In the genomic region with DNA sequence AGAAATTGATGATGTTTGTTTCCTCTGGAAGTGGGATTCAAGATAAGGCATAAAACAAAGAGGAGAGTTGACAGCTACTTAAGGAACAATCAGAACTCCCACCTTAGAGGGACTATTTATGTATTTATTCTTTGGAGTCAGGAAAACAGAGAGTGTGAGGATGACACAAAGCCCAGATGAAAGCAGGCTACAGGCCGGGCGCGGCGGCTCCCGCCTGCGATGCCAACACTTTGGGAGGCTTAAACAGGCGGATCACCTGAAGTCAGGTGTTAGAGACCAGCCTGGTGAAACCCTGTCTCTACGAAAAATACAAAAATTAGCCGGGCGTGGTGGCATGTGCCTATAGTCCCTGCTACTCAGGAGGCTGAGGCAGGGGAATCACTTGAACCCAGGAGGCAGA, we compare ENCODE assay signal across 38 cellular contexts.
"Had no signal": no experiment of that assay in that cellular context is flagged by ENCODE, and none has a peak within 500 bp of the region (broad histone marks: within the 10 kb centered on the region; RNA-seq: fewer than 3 reads in every experiment).

No MANE protein-coding gene starts in this region.

- ATAC-seq: activated naive CD4-positive, alpha-beta T cell treated with anti-CD3 and anti-CD28 coated beads, Interleukin-2, amount 50 U/mL, for 72 hours; activated naive CD8-positive, alpha-beta T cell treated with anti-CD3 and anti-CD28 coated beads, Interleukin-2, amount 50 U/mL, for 24 hours; activated T-cell treated with anti-CD3 and anti-CD28 coated beads, Interleukin-2, amount 50 U/mL, for 4 hours; activated T-cell treated with anti-CD3 and anti-CD28 coated beads, Interleukin-2, amount 50 U/mL, for 72 hours; activated T-helper 17 cell treated with anti-CD3 and anti-CD28 coated beads, Interleukin-2, amount 50 U/mL, for 72 hours; body of pancreas had no signal

- H3K9me3 Mint-ChIP-seq: activated naive CD4-positive, alpha-beta T cell treated with anti-CD3 and anti-CD28 coated beads for 36 hours; activated naive CD8-positive, alpha-beta T cell treated with anti-CD3 and anti-CD28 coated beads, Interleukin-2, amount 50 U/mL, for 24 hours; activated T-cell treated with anti-CD3 and anti-CD28 coated beads, Interleukin-2, amount 50 U/mL, for 24 hours; activated T-helper 1 cell treated with anti-CD3 and anti-CD28 coated beads, Interleukin-12 subunit alpha, Interleukin-12 subunit beta, Interleukin-2, Interleukin-4 antibody, amounts not matched to agents 30 ng/mL and 10 ng/mL and 1 ng/mL, durations not matched to agents 14 hours and 24 hours and 36 hours; activated T-helper 17 cell treated with anti-CD3 and anti-CD28 coated beads, Interleukin-2, amount 50 U/mL, for 72 hours; activated T-helper 2 cell treated with anti-CD3 and anti-CD28 coated beads, Interferon-gamma antibody, Interleukin-2, Interleukin-4, amounts not matched to agents 10 μg/mL and 5 μg/mL and 100 μg/mL, durations not matched to agents 14 hours and 24 hours and 36 hours; central memory CD8-positive, alpha-beta T cell had no signal

- H3K4me1 ChIP-seq: adrenal gland, ascending aorta, body of pancreas, breast epithelium had no signal

- H3K27me3 Mint-ChIP-seq: activated naive CD4-positive, alpha-beta T cell treated with anti-CD3 and anti-CD28 coated beads, Interleukin-2, amount 10 ng/mL, durations not matched to agents 7 days and 5 days; activated naive CD4-positive, alpha-beta T cell treated with anti-CD3 and anti-CD28 coated beads, Interleukin-2, amount 50 U/mL, for 24 hours; activated naive CD8-positive, alpha-beta T cell; activated naive CD8-positive, alpha-beta T cell treated with anti-CD3 and anti-CD28 coated beads for 36 hours; activated naive CD8-positive, alpha-beta T cell treated with anti-CD3 and anti-CD28 coated beads, Interleukin-2, amount 10 ng/mL, durations not matched to agents 7 days and 5 days; activated naive CD8-positive, alpha-beta T cell treated with anti-CD3 and anti-CD28 coated beads, Interleukin-2, amount 50 U/mL, for 24 hours; activated T-cell treated with anti-CD3 and anti-CD28 coated beads, Interleukin-2, amount 50 U/mL, for 24 hours; activated T-helper 17 cell treated with anti-CD3 and anti-CD28 coated beads, Interleukin-2, amount 50 U/mL, for 72 hours; brain; central memory CD8-positive, alpha-beta T cell had no signal

- H3K36me3 Mint-ChIP-seq: activated naive CD4-positive, alpha-beta T cell treated with anti-CD3 and anti-CD28 coated beads, Interleukin-2, amount 10 ng/mL, durations not matched to agents 7 days and 5 days; activated naive CD4-positive, alpha-beta T cell treated with anti-CD3 and anti-CD28 coated beads, Interleukin-2, amount 50 U/mL, for 24 hours; activated naive CD8-positive, alpha-beta T cell; activated naive CD8-positive, alpha-beta T cell treated with anti-CD3 and anti-CD28 coated beads, Interleukin-2, amount 10 ng/mL, durations not matched to agents 7 days and 5 days had no signal

- H3K27me3 ChIP-seq: adrenal gland, ascending aorta, body of pancreas, brain microvascular endothelial cell, breast epithelium, cardiac muscle cell had no signal

- H3K4me3 ChIP-seq: adrenal gland, ascending aorta, body of pancreas, breast epithelium, cardiac muscle cell had no signal

- H3K27ac ChIP-seq: adrenal gland, ascending aorta, body of pancreas, brain microvascular endothelial cell, breast epithelium, cardiac muscle cell had no signal

- H3K4me1 Mint-ChIP-seq: activated naive CD4-positive, alpha-beta T cell treated with anti-CD3 and anti-CD28 coated beads, Interleukin-2, amount 50 U/mL, for 24 hours; activated naive CD8-positive, alpha-beta T cell treated with anti-CD3 and anti-CD28 coated beads for 36 hours; activated naive CD8-positive, alpha-beta T cell treated with anti-CD3 and anti-CD28 coated beads, Interleukin-2, amount 10 ng/mL, durations not matched to agents 7 days and 5 days; activated naive CD8-positive, alpha-beta T cell treated with anti-CD3 and anti-CD28 coated beads, Interleukin-2, amount 50 U/mL, for 24 hours; activated T-helper 17 cell treated with anti-CD3 and anti-CD28 coated beads, Interleukin-2, amount 50 U/mL, for 72 hours; central memory CD8-positive, alpha-beta T cell had no signal

- H3K27ac Mint-ChIP-seq: activated naive CD4-positive, alpha-beta T cell treated with anti-CD3 and anti-CD28 coated beads for 36 hours; activated naive CD4-positive, alpha-beta T cell treated with anti-CD3 and anti-CD28 coated beads, Interleukin-2, amount 10 ng/mL, durations not matched to agents 7 days and 5 days; activated naive CD4-positive, alpha-beta T cell treated with anti-CD3 and anti-CD28 coated beads, Interleukin-2, amount 50 U/mL, for 24 hours; activated naive CD4-positive, alpha-beta T cell treated with anti-CD3 and anti-CD28 coated beads, Interleukin-2, amount 50 U/mL, for 72 hours; activated naive CD8-positive, alpha-beta T cell; activated naive CD8-positive, alpha-beta T cell treated with anti-CD3 and anti-CD28 coated beads for 36 hours; activated naive CD8-positive, alpha-beta T cell treated with anti-CD3 and anti-CD28 coated beads, Interleukin-2, amount 10 ng/mL, durations not matched to agents 7 days and 5 days; activated naive CD8-positive, alpha-beta T cell treated with anti-CD3 and anti-CD28 coated beads, Interleukin-2, amount 50 U/mL, for 24 hours; activated T-cell treated with anti-CD3 and anti-CD28 coated beads, Interleukin-2, amount 50 U/mL, for 24 hours; activated T-cell treated with anti-CD3 and anti-CD28 coated beads, Interleukin-2, amount 50 U/mL, for 72 hours; activated T-helper 1 cell treated with anti-CD3 and anti-CD28 coated beads, Interleukin-12 subunit alpha, Interleukin-12 subunit beta, Interleukin-2, Interleukin-4 antibody, amounts not matched to agents 30 ng/mL and 10 ng/mL and 1 ng/mL, durations not matched to agents 14 hours and 24 hours and 36 hours; activated T-helper 17 cell treated with anti-CD3 and anti-CD28 coated beads, Interleukin-2, amount 50 U/mL, for 72 hours; activated T-helper 2 cell treated with anti-CD3 and anti-CD28 coated beads, Interferon-gamma antibody, Interleukin-2, Interleukin-4, amounts not matched to agents 10 μg/mL and 5 μg/mL and 100 μg/mL, durations not matched to agents 14 hours and 24 hours and 36 hours had no signal

- H3K4me3 Mint-ChIP-seq: activated naive CD4-positive, alpha-beta T cell treated with anti-CD3 and anti-CD28 coated beads for 36 hours; activated naive CD4-positive, alpha-beta T cell treated with anti-CD3 and anti-CD28 coated beads, Interleukin-2, amount 10 ng/mL, durations not matched to agents 7 days and 5 days; activated naive CD4-positive, alpha-beta T cell treated with anti-CD3 and anti-CD28 coated beads, Interleukin-2, amount 50 U/mL, for 24 hours; activated naive CD8-positive, alpha-beta T cell; activated naive CD8-positive, alpha-beta T cell treated with anti-CD3 and anti-CD28 coated beads for 36 hours; activated naive CD8-positive, alpha-beta T cell treated with anti-CD3 and anti-CD28 coated beads, Interleukin-2, amount 10 ng/mL, durations not matched to agents 7 days and 5 days; activated naive CD8-positive, alpha-beta T cell treated with anti-CD3 and anti-CD28 coated beads, Interleukin-2, amount 50 U/mL, for 24 hours; activated T-cell treated with anti-CD3 and anti-CD28 coated beads, Interleukin-2, amount 50 U/mL, for 24 hours; activated T-cell treated with anti-CD3 and anti-CD28 coated beads, Interleukin-2, amount 50 U/mL, for 4 hours; activated T-cell treated with anti-CD3 and anti-CD28 coated beads, Interleukin-2, amount 50 U/mL, for 72 hours; activated T-helper 1 cell treated with anti-CD3 and anti-CD28 coated beads, Interleukin-12 subunit alpha, Interleukin-12 subunit beta, Interleukin-2, Interleukin-4 antibody, amounts not matched to agents 30 ng/mL and 10 ng/mL and 1 ng/mL, durations not matched to agents 14 hours and 24 hours and 36 hours; activated T-helper 17 cell treated with anti-CD3 and anti-CD28 coated beads, Interleukin-2, amount 50 U/mL, for 72 hours; brain; central memory CD8-positive, alpha-beta T cell had no signal

- H3K9me3 ChIP-seq: adrenal gland, ascending aorta, body of pancreas had no signal

- H3K36me3 ChIP-seq: adrenal gland, ascending aorta, brain microvascular endothelial cell, breast epithelium, cardiac muscle cell had no signal

- DNase-seq: activated effector memory CD4-positive, alpha-beta T cell treated with anti-CD3 and anti-CD28 coated beads, Interleukin-2, amount 50 U/mL, for 16 hours; activated effector memory CD4-positive, alpha-beta T cell treated with Interleukin-2 at 50 U/mL for 16 hours; activated gamma-delta T cell; activated gamma-delta T cell treated with Interleukin-2 at 50 U/mL for 16 hours; activated naive CD4-positive, alpha-beta T cell; activated naive CD4-positive, alpha-beta T cell treated with anti-CD3 and anti-CD28 coated beads for 36 hours; activated naive CD4-positive, alpha-beta T cell treated with anti-CD3 and anti-CD28 coated beads, Interleukin-2, amount 10 ng/mL, durations not matched to agents 7 days and 5 days; activated naive CD4-positive, alpha-beta T cell treated with anti-CD3 and anti-CD28 coated beads, Interleukin-2, amount 50 U/mL, for 16 hours; activated naive CD4-positive, alpha-beta T cell treated with Interleukin-2 at 50 U/mL for 16 hours; activated naive CD8-positive, alpha-beta T cell treated with anti-CD3 and anti-CD28 coated beads for 36 hours; activated naive CD8-positive, alpha-beta T cell treated with anti-CD3 and anti-CD28 coated beads, Interleukin-2, amount 10 ng/mL, durations not matched to agents 7 days and 5 days; activated naive CD8-positive, alpha-beta T cell treated with anti-CD3 and anti-CD28 coated beads, Interleukin-2, amount 50 U/mL, for 24 hours; activated T-cell treated with anti-CD3 and anti-CD28 coated beads, Interleukin-2, amount 50 U/mL, for 1 hour; activated T-cell treated with anti-CD3 and anti-CD28 coated beads, Interleukin-2, amount 50 U/mL, for 24 hours; activated T-cell treated with anti-CD3 and anti-CD28 coated beads, Interleukin-2, amount 50 U/mL, for 4 hours; activated T-cell treated with anti-CD3 and anti-CD28 coated beads, Interleukin-2, amount 50 U/mL, for 48 hours; activated T-cell treated with anti-CD3 and anti-CD28 coated beads, Interleukin-2, amount 50 U/mL, for 72 hours; adrenal gland; amniotic stem cell; amygdala; anterior cingulate cortex; aorta; body of pancreas; brain microvascular endothelial cell; caudate nucleus; central memory CD4-positive, alpha-beta T cell; cerebellar nuclear complex had no signal
